In the genomic region with DNA sequence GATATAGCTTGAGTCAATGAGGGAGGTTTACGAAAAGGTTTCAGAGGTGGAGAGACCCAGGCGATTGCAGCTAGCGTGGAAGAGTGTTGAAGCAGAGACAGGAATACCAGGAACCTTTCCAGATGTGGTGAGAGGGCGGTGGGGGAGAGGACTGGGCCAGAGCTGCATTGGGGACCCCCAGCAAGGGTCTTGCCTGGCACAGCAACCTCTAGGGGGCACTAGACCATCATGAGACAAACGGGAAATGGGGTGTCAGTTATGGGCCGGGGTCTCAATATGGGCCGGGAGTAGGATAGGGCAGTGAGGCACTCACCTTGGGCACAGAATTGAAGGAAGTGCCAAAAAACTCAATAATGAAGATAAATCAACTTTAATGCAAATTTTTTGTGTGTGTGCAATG, we compare ENCODE assay signal across 1 cellular context.
TF ChIP-seq lines count a peak whose summit lies in the region.

No MANE protein-coding gene starts in this region.

TF ChIP-seq in H1, 55 proteins besides CTCF, POLR2A, EP300 and RAD21:
- TF ChIP-seq RXRA (IDR thresholded peaks at IDR 0.05; ENCODE audit: insufficient read depth, low read depth, low read length), result no peak
- TF ChIP-seq CTBP2 (IDR thresholded peaks at IDR 0.05; ENCODE audit: borderline replicate concordance, insufficient read depth, insufficient read length, low read length), result peak; percentile 50
- TF ChIP-seq, protein P1, sequence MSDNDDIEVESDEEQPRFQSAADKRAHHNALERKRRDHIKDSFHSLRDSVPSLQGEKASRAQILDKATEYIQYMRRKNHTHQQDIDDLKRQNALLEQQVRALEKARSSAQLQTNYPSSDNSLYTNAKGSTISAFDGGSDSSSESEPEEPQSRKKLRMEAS (IDR thresholded peaks at IDR 0.05), result no peak
- TF ChIP-seq YY1 (IDR thresholded peaks at IDR 0.05; ENCODE audit: low read depth, low read length), result peak; percentile 46; the same call in 1 of the 2 replicates
- TF ChIP-seq SUZ12 (IDR thresholded peaks at IDR 0.05; ENCODE audit: low read length), result no peak
- no peak for TF ChIP-seq EGR1 (IDR thresholded peaks at IDR 0.05; ENCODE audit: borderline replicate concordance, low read depth, low read length)
- TF ChIP-seq RFX5 (IDR thresholded peaks at IDR 0.05; ENCODE audit: borderline replicate concordance, low read depth, low read length), result no peak
- TF ChIP-seq ASH2L (IDR thresholded peaks at IDR 0.05; ENCODE audit: low read length), result no peak
- TF ChIP-seq TAF7 (optimal IDR thresholded peaks at IDR 0.05; ENCODE audit: borderline replicate concordance, low read depth, low read length), result no peak
- TF ChIP-seq BACH1 (IDR thresholded peaks at IDR 0.05; ENCODE audit: low read length), result no peak
- no peak for TF ChIP-seq CHD2 (IDR thresholded peaks at IDR 0.05; ENCODE audit: low read length)
- TF ChIP-seq ZNF274 (IDR thresholded peaks at IDR 0.05; ENCODE audit: borderline replicate concordance, extremely low read depth, low read length), result no peak
TF ChIP-seq in H1: peak in this region for 2.
